2 cellular contexts compared by ENCODE assay signal in the genomic region with DNA sequence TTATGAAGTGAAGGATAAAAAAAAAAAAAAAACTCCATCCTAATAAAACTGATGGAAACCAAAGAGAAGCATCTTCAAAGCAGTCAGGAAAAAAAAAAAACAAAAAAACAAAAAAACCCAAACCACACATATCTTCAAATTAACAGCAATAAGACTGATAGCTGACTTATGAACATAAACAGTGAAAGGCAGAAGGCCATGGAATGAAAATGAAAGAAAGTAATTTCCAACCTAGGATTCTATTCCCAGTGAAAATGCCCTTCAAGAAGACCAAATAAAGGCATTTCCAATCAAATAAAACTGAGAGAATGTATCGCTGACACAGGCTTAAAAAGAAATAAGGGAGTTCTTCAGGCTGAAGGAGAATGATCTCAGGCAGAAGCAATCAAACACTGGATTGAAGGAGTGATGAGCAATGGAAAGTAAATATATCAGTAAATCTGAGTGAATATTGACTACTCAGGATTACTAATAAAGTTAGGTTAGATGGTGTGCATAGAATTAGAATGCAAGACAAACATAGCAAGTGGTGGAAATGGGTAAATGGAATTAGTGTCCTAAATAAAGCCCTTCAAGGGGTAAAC.
TF ChIP-seq lines count a peak whose summit lies in the region.

No MANE protein-coding gene starts in this region.

TF ChIP-seq in HepG2, 621 proteins besides CTCF, POLR2A, EP300 and RAD21:
- TF ChIP-seq ZNF317 (CRISPR knock-in tag; IDR thresholded peaks at IDR 0.05) (peak; percentile 58; the same call in 1 of the 2 replicates), ZSCAN29 (CRISPR knock-in tag; conservative IDR thresholded peaks at IDR 0.05) (no peak), MAFK (conservative IDR thresholded peaks at IDR 0.05 in 1 of 2, IDR thresholded peaks at IDR 0.05 in 1 of 2; ENCODE audit: low read length in 2 of 2) (0 out of 4 replicates have a peak, but pooled peaks of 1 of the 2 experiments have one; percentile 10), DMAP1 (CRISPR knock-in tag; IDR thresholded peaks at IDR 0.05) (no peak), NR2C2 (CRISPR knock-in tag; IDR thresholded peaks at IDR 0.05; ENCODE audit: borderline replicate concordance) (no peak)
- TF ChIP-seq, protein P1, sequence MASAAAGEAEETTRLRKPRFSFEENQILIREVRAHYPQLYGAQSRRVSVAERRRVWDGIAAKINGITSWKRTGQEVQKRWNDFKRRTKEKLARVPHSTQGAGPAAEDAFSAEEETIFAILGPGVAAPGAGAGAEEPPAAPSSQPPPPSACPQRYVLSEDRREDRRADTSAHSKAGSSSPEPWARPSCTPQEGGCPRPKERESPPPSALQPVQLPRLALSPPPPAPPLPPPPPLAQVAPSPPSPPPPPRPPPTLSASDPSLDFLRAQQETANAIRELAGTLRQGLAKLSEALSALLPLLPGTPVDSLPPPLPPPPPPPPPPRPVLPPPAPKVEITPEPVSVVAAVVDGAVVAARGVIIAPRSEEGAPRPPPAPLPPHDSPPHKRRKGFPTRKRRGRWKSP (CRISPR knock-in tag; IDR thresholded peaks at IDR 0.05) = no peak

TF ChIP-seq in GM12878, 131 proteins besides CTCF, POLR2A, EP300 and RAD21:
- TF ChIP-seq RFX5 (IDR thresholded peaks at IDR 0.05; ENCODE audit: low read depth, low read length) (no peak), NRF1 (conservative IDR thresholded peaks at IDR 0.05; ENCODE audit: low read depth, low read length) (no peak), HDAC6 (IDR thresholded peaks at IDR 0.05; ENCODE audit: unreplicated experiment) (no peak), RCOR1 (conservative IDR thresholded peaks at IDR 0.05; ENCODE audit: low read depth, low read length) (no peak), PML (IDR thresholded peaks at IDR 0.05; ENCODE audit: low read length) (no peak)
- TF ChIP-seq, protein P2, sequence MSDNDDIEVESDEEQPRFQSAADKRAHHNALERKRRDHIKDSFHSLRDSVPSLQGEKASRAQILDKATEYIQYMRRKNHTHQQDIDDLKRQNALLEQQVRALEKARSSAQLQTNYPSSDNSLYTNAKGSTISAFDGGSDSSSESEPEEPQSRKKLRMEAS (IDR thresholded peaks at IDR 0.05; ENCODE audit: low read depth, low read length) = no peak
- TF ChIP-seq, protein P3, sequence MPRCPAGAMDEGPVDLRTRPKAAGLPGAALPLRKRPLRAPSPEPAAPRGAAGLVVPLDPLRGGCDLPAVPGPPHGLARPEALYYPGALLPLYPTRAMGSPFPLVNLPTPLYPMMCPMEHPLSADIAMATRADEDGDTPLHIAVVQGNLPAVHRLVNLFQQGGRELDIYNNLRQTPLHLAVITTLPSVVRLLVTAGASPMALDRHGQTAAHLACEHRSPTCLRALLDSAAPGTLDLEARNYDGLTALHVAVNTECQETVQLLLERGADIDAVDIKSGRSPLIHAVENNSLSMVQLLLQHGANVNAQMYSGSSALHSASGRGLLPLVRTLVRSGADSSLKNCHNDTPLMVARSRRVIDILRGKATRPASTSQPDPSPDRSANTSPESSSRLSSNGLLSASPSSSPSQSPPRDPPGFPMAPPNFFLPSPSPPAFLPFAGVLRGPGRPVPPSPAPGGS (IDR thresholded peaks at IDR 0.05; ENCODE audit: borderline replicate concordance, insufficient read depth, low read depth, low read length, poor library complexity, severe bottlenecking) = peak; percentile 69
